Comparison of ENCODE assay signal across 17 cellular contexts in the genomic region with DNA sequence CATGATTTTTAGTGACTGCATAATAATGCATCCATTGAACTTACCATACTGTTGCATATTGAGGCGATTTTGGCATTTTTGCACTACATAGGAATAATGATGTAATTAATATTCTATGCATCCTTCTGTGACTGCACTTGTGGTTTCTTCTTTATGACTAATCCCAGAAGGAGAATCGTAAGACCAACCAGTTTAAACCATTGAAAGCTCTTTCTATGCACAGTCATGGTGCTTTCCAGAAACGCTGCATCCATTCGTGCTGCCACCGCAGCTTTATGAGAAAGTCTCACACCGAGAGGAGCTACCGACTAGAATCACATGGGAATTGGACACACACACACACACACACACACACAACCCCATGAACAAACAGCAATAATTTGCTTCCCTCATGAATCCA.
DNase-seq lines count a peak whose midpoint lies in the region; ATAC-seq and TF ChIP-seq lines count a peak whose summit lies in the region.
"Had no signal": no experiment of that assay in that cellular context is flagged by ENCODE, and none has a peak within 500 bp of the region (broad histone marks: within the 10 kb centered on the region; RNA-seq: fewer than 3 reads in every experiment).

No MANE protein-coding gene starts in this region.

- TF ChIP-seq CTCF in fibroblast of mammary gland (conservative IDR thresholded peaks at IDR 0.05; ENCODE audit: control insufficient read depth, insufficient read depth, low read depth, low read length) (no peak), progenitor cell of endocrine pancreas (IDR thresholded peaks at IDR 0.05; ENCODE audit: unreplicated experiment) (no peak)

- no peaks in the 10 kb centered on the region for H3K36me3 Mint-ChIP-seq in progenitor cell of endocrine pancreas (ENCODE audit: insufficient read depth)

- no peaks in the 10 kb centered on the region for H3K36me3 ChIP-seq in GM23248 (ENCODE audit: low read depth)
- H3K36me3 ChIP-seq: BLaER1 treated with 17β-estradiol and CSF1 and Interleukin-3, amounts not matched to agents 10 nM and 100 nM had no signal

- WGBS in GM23248 (ENCODE audit: low coverage in 1 of 2, low lambda C conversion rate in 2 of 2, missing lambda C conversion rate in 2 of 2), 2 experiments, result 78 to 86% methylated on average over 7 of the region's 7 CpGs

- H3K4me3 ChIP-seq in GM23248 (no peak overlapping the region), fibroblast of mammary gland (ENCODE audit: control insufficient read depth, low read depth, low read length) (no peak overlapping the region)
- H3K4me3 ChIP-seq: BLaER1 treated with 17β-estradiol and CSF1 and Interleukin-3, amounts not matched to agents 10 nM and 100 nM; GM23338; K562 had no signal

- no peak overlapping the region for H3K27ac ChIP-seq in GM23248
- H3K27ac ChIP-seq: BLaER1 treated with 17β-estradiol and CSF1 and Interleukin-3, amounts not matched to agents 10 nM and 100 nM had no signal

- H4K20me1 ChIP-seq in GM23248 (ENCODE audit: insufficient read depth), result no peaks in the 10 kb centered on the region
- H4K20me1 ChIP-seq: BLaER1 treated with 17β-estradiol and CSF1 and Interleukin-3, amounts not matched to agents 10 nM and 100 nM had no signal

- no peaks in the 10 kb centered on the region for H3F3A ChIP-seq in GM23248 (ENCODE audit: insufficient read depth)

- no peaks in the 10 kb centered on the region for H3K4me1 ChIP-seq in GM23248 (ENCODE audit: insufficient read depth)
- H3K4me1 ChIP-seq: BLaER1 treated with 17β-estradiol and CSF1 and Interleukin-3, amounts not matched to agents 10 nM and 100 nM had no signal

- H3K4me1 Mint-ChIP-seq in progenitor cell of endocrine pancreas (ENCODE audit: low read depth), result no peaks in the 10 kb centered on the region
- H3K4me1 Mint-ChIP-seq: GM23338 had no signal

- no peaks in the 10 kb centered on the region for H3K79me2 ChIP-seq in GM23248 (ENCODE audit: insufficient read depth)

- no peak for ATAC-seq in HG02885 (IDR thresholded peaks at IDR 0.05; ENCODE audit: poor library complexity, unreplicated experiment)
- ATAC-seq: GM23338, K562, Panc1 had no signal

- no peaks in the 10 kb centered on the region for H3K9me2 ChIP-seq in GM23248 (ENCODE audit: insufficient read depth)
- H3K9me2 ChIP-seq: SK-N-SH had no signal

- no peaks in the 10 kb centered on the region for H3K9me3 Mint-ChIP-seq in progenitor cell of endocrine pancreas (ENCODE audit: low read depth)
- H3K9me3 Mint-ChIP-seq: GM23338 had no signal

- peak; percentile 6 for DNase-seq in GM23248
- peak; percentile 7 for DNase-seq in amniotic epithelial cell (ENCODE audit: low read depth)
- peak; percentile 16 for DNase-seq in fibroblast of mammary gland (ENCODE audit: low read depth)
- peak; percentile 46 for DNase-seq in retina
- DNase-seq in progenitor cell of endocrine pancreas (ENCODE audit: low spot score, unreplicated experiment), result no peak
- DNase-seq in hypothalamus (lab: John Stamatoyannopoulos, UW), result no peak
- DNase-seq: DMS 273 treated with DMSO at 0.1 percent for 48 hours, NCI-H1048, NCI-H1694 treated with DMSO at 0.1 percent for 48 hours, NCI-H774, Right ventricle myocardium superior, SK-N-SH had no signal

- H3K27ac Mint-ChIP-seq in progenitor cell of endocrine pancreas, result no peak overlapping the region
- H3K27ac Mint-ChIP-seq: GM23338 had no signal

- no peaks in the 10 kb centered on the region for H3K27me3 Mint-ChIP-seq in progenitor cell of endocrine pancreas

- H2AFZ ChIP-seq in GM23248, result no peak overlapping the region
- H2AFZ ChIP-seq: GM23338 had no signal

- H3K9ac ChIP-seq in GM23248, result no peak overlapping the region
- H3K9ac ChIP-seq: BLaER1 treated with 17β-estradiol and CSF1 and Interleukin-3, amounts not matched to agents 10 nM and 100 nM; SK-N-SH had no signal

- H3K27me3 ChIP-seq in GM23248 (replicated peaks; ENCODE audit: insufficient read depth), result no peaks in the 10 kb centered on the region
- H3K27me3 ChIP-seq: BLaER1 treated with 17β-estradiol and CSF1 and Interleukin-3, amounts not matched to agents 10 nM and 100 nM had no signal

- no peak overlapping the region for H3K4me3 Mint-ChIP-seq in progenitor cell of endocrine pancreas (ENCODE audit: low read depth)
- H3K4me3 Mint-ChIP-seq: GM23338 had no signal

- in situ Hi-C loops in GM23248 (cut with MboI), result loop anchor here (25.0 kb wide), 2 partner anchors 373 to 998 kb away; no protein-coding TSS in a partner anchor

- no peak overlapping the region for H3K4me2 ChIP-seq in GM23248 (ENCODE audit: unreplicated experiment)
- H3K4me2 ChIP-seq: BLaER1 treated with 17β-estradiol and CSF1 and Interleukin-3, amounts not matched to agents 10 nM and 100 nM; GM23338; SK-N-SH had no signal

- H3K9me3 ChIP-seq in GM23248 (ENCODE audit: low read depth), result no peaks in the 10 kb centered on the region
- H3K9me3 ChIP-seq: BLaER1 treated with 17β-estradiol and CSF1 and Interleukin-3, amounts not matched to agents 10 nM and 100 nM; SK-N-SH had no signal

Comparison
In these comparisons a context has a peak if more than half of its experiments do, and no peak if none do; other contexts are left out.
1. DNase-seq: peak in GM23248 (single experiment), amniotic epithelial cell (single experiment), fibroblast of mammary gland (single experiment) and retina (single experiment); none in progenitor cell of endocrine pancreas (single experiment) and hypothalamus (0 of 51).